ENCODE assay signal across 8 cellular contexts in genomic region chr12:109573914-109574244, GRCh38. TPM values are rescaled to one million over a fixed set of nuclear protein-coding genes. Genes with fewer than 3 reads are reported as not detected.
DNase-seq lines count a peak whose midpoint lies in the region; ATAC-seq and TF ChIP-seq lines count a peak whose summit lies in the region.

No MANE protein-coding gene starts in this region.

- no CpG with 5 or more reads among the region's 13 CpGs for WGBS in trophoblast cell (ENCODE audit: extremely low coverage, insufficient coverage, insufficient read length)

- peak overlapping the region; percentile 78 for H4K12ac ChIP-seq in trophoblast cell (ENCODE audit: low read depth, low read length)

- H3K18ac ChIP-seq in trophoblast cell (ENCODE audit: low read length): peak overlapping the region; percentile 87

- H3K14ac ChIP-seq in trophoblast cell (ENCODE audit: low read length): peak overlapping the region; percentile 92

- H3K79me2 ChIP-seq in trophoblast cell (ENCODE audit: control insufficient read depth, insufficient read depth, low read length, poor library complexity): peaks cover 5% of the 10 kb centered on the region

- peak overlapping the region; percentile 57 for H4K8ac ChIP-seq in trophoblast cell (ENCODE audit: low read depth, low read length)

- H3K27me3 ChIP-seq in endocrine pancreas (ENCODE audit: control insufficient read depth, insufficient read depth, low read length): no peaks in the 10 kb centered on the region
- no peaks in the 10 kb centered on the region for H3K27me3 ChIP-seq in trophoblast cell (ENCODE audit: insufficient read depth, low read length)

- peak overlapping the region; percentile 77 for H3K4me2 ChIP-seq in trophoblast cell (ENCODE audit: low read length)

- peak overlapping the region; percentile 60 for H2AK5ac ChIP-seq in trophoblast cell (ENCODE audit: low read length)

- peak overlapping the region; percentile 31 for H3K27ac ChIP-seq in trophoblast cell (ENCODE audit: low read depth, low read length)

- H2BK120ac ChIP-seq in trophoblast cell (ENCODE audit: insufficient read depth, low read length, poor library complexity): peak overlapping the region; percentile 88

- peak overlapping the region; percentile 49 for H3K4ac ChIP-seq in trophoblast cell (ENCODE audit: low read depth, low read length)

- H3K9me3 ChIP-seq in endocrine pancreas (ENCODE audit: control insufficient read depth, low read length) (no peaks in the 10 kb centered on the region), trophoblast cell (ENCODE audit: insufficient read depth, low read depth, low read length) (no peaks in the 10 kb centered on the region)

- peak overlapping the region; percentile 83 for H2BK5ac ChIP-seq in trophoblast cell (ENCODE audit: low read depth, low read length, poor library complexity)

- H3K23ac ChIP-seq in trophoblast cell (ENCODE audit: low read length): no peak overlapping the region

- H4K91ac ChIP-seq in trophoblast cell (ENCODE audit: low read depth, low read length): peak overlapping the region; percentile 88

- H3K4me3 ChIP-seq in GM12875 (ENCODE audit: low read depth, low read length) (peak overlapping the region; percentile 74), endocrine pancreas (ENCODE audit: control insufficient read depth, insufficient read depth, low read length) (peak overlapping the region; percentile 97), trophoblast cell (ENCODE audit: low read depth, low read length) (peak overlapping the region; percentile 90)
- peak overlapping the region; percentile 90 for H3K4me3 ChIP-seq in Jurkat, Clone E6-1 (ENCODE audit: low read length)

- peaks cover 7% of the 10 kb centered on the region for H3K4me1 ChIP-seq in endocrine pancreas (ENCODE audit: control insufficient read depth, insufficient read depth, low read length)
- H3K4me1 ChIP-seq in trophoblast cell (ENCODE audit: control insufficient read depth in 1 of 2, insufficient read depth in 2 of 2, low read length in 2 of 2): peaks cover 5 to 12% of the 10 kb centered on the region in 2 experiments

- no peak overlapping the region for H2BK12ac ChIP-seq in trophoblast cell (ENCODE audit: low read length)

- no peak for DNase-seq in Jurkat, Clone E6-1 (ENCODE audit: low read depth, low spot score)
- DNase-seq in trophoblast cell (peak in 1 of 2 donors; percentile 21), NOMO-1 treated with DMSO at 0.1 percent for 48 hours (lab: John Stamatoyannopoulos, UW; ENCODE audit: unreplicated experiment) (no peak), DMS53 (lab: John Stamatoyannopoulos, UW) (no peak), NCI-H2029 (lab: John Stamatoyannopoulos, UW) (no peak), sciatic nerve (ENCODE audit: low spot score) (no peak)

- H3K9ac ChIP-seq in endocrine pancreas (ENCODE audit: control insufficient read depth, insufficient read depth, low read length) (peak overlapping the region; percentile 93), trophoblast cell (ENCODE audit: low read length) (peak overlapping the region; percentile 90)

- peak overlapping the region; percentile 85 for H2AFZ ChIP-seq in trophoblast cell (ENCODE audit: insufficient read depth, low read length, poor library complexity)

- H3K36me3 ChIP-seq in endocrine pancreas (ENCODE audit: control insufficient read depth, insufficient read depth, low read length) (peaks cover 6% of the 10 kb centered on the region), trophoblast cell (ENCODE audit: control insufficient read depth in 1 of 2, insufficient read depth in 2 of 2, low read length in 2 of 2) (peaks cover 23 to 30% of the 10 kb centered on the region in 2 experiments)

- intact Hi-C loops in sciatic nerve (cut with DNase I): no loop called here

- TF ChIP-seq CTCF in GM12875 (IDR thresholded peaks at IDR 0.05; ENCODE audit: borderline replicate concordance, insufficient read depth, low read depth, low read length): no peak

- no peak for ATAC-seq in sciatic nerve

- peaks cover 8% of the 10 kb centered on the region for H3K79me1 ChIP-seq in trophoblast cell (ENCODE audit: low read length)

RNA-seq across cellular contexts. Expression of gene MVK, which starts 0.3 kb away (rescaled TPM):
- polyA plus RNA-seq in Jurkat, Clone E6-1 (2012; ENCODE audit: insufficient read depth, insufficient read length): 16.4 TPM
- 28.5 and 28.6 TPM in 2 replicates for polyA plus RNA-seq in trophoblast cell (2013)
- total RNA-seq in sciatic nerve: 24.4 TPM

RNA-seq across cellular contexts. Expression of gene MMAB, which starts 0.6 kb away (rescaled TPM):
- 49.1 TPM for polyA plus RNA-seq in Jurkat, Clone E6-1 (2012; ENCODE audit: insufficient read depth, insufficient read length)
- polyA plus RNA-seq in trophoblast cell (2013): 21.0 and 23.1 TPM in 2 replicates
- 41.7 TPM for total RNA-seq in sciatic nerve
